1 cellular context compared by ENCODE assay signal in the genomic region with DNA sequence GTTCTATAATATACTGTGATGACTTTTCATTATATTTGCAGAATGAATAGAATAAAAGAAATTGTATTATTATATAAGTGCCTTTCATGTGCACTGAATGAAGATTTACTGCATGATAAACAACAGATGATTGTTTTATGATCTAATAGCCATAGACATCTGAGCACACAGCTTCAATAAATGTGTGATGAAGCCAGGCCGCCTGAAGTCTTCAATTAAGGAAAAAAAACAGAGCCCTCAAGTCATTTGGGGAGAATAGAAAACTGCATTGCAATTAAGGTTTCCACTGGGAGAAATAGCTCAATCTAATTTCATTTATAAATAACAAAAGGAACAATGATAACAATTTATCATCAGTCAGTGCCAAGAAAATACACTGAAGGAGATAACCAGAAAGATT.
TF ChIP-seq lines count a peak whose summit lies in the region.

No MANE protein-coding gene starts in this region.

TF ChIP-seq in GM23338, 12 proteins besides CTCF, POLR2A, EP300 and RAD21 (continued from another document):
- no peak for TF ChIP-seq ZNF462 (CRISPR knock-in tag; IDR thresholded peaks at IDR 0.05)
